14 cellular contexts compared by ENCODE assay signal in the genomic region with DNA sequence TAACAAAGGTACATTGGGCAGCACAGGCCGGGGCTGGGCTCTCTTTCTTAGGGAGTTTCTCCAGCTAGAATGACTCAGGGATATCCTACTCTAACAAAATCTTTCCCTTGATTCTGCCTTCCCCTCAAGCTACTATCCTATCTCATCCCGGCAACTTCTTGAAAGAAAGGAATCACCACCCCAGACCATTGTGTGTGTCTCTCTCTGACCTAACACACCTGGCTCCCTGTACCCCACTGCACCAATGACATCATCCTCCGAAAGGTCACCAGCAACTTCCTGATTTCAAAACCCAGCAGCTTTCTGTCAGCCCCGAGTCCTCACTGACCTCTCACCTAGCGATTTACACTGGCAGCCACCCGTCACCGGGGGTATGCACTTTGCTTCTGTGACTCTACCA.
DNase-seq lines count a peak whose midpoint lies in the region; ATAC-seq and TF ChIP-seq lines count a peak whose summit lies in the region.
"Had no signal": no experiment of that assay in that cellular context is flagged by ENCODE, and none has a peak within 500 bp of the region (broad histone marks: within the 10 kb centered on the region; RNA-seq: fewer than 3 reads in every experiment).

No MANE protein-coding gene starts in this region.

- H2BK120ac ChIP-seq in H9 (ENCODE audit: low read depth, low read length, poor library complexity, severe bottlenecking) = peak overlapping the region; percentile 84

- H2AFZ ChIP-seq in H9 (ENCODE audit: low read length) = no peak overlapping the region

- no peaks in the 10 kb centered on the region for H3K36me3 ChIP-seq in mucosa of descending colon (ENCODE audit: low read depth)
- H3K36me3 ChIP-seq: esophagus muscularis mucosa, prostate gland had no signal

- H4K8ac ChIP-seq in H9 (replicated peaks; ENCODE audit: insufficient read length, low read depth, low read length) = no peak overlapping the region

- no peak overlapping the region for H3K4me2 ChIP-seq in H9 (ENCODE audit: insufficient read depth, insufficient read length, low read length)

- H4K20me1 ChIP-seq in H9 (ENCODE audit: control insufficient read depth, insufficient read depth, insufficient read length) = no peaks in the 10 kb centered on the region

- no peak overlapping the region for H3K4ac ChIP-seq in H9 (ENCODE audit: low read depth, low read length)

- in situ Hi-C loops in Caki2 (cut with HindIII; ENCODE audit: low pct_unique_long_range_greater_than_20kb, low sequenced_read_pairs) = no loop called here

- H3K9me3 Mint-ChIP-seq in H9 (peaks cover 0 to 4% of the 10 kb centered on the region in 2 experiments; a peak in 1 of 5 replicates), WTC11 (peaks cover 14% of the 10 kb centered on the region)
- H3K9me3 Mint-ChIP-seq in activated CD4-positive, alpha-beta T cell treated with anti-CD3 and anti-CD28 coated beads, Interleukin-2, amount 10 ng/mL, durations not matched to agents 7 days and 5 days = peaks cover 5% of the 10 kb centered on the region

- no peak overlapping the region for H2BK15ac ChIP-seq in H9 (ENCODE audit: low read depth, low read length)

- H3K9me3 ChIP-seq in H9 (ENCODE audit: control insufficient read depth, low read depth, low read length) = no peaks in the 10 kb centered on the region
- no peaks in the 10 kb centered on the region for H3K9me3 ChIP-seq in mucosa of descending colon
- H3K9me3 ChIP-seq: esophagus muscularis mucosa, prostate gland had no signal

- no peak overlapping the region for H3K4me3 ChIP-seq in mucosa of descending colon
- H3K4me3 ChIP-seq: esophagus muscularis mucosa, prostate gland had no signal

- H3K27ac ChIP-seq in H9 (ENCODE audit: insufficient read length, low read depth, low read length) = no peak overlapping the region
- H3K27ac ChIP-seq: esophagus muscularis mucosa, prostate gland had no signal

- WGBS in H9 (ENCODE audit: extremely low coverage, insufficient read length, low lambda C conversion rate) = no CpG with 5 or more reads among the region's 7 CpGs

- H3K79me2 ChIP-seq in H9 (ENCODE audit: insufficient read depth, low read length) = no peaks in the 10 kb centered on the region

- no peak overlapping the region for H3K9ac ChIP-seq in H9 (ENCODE audit: extremely low read depth, insufficient read length, low read length)

- H3K27ac Mint-ChIP-seq in H9 (peak overlapping the region in 1 of 3 experiments; percentile 32; a peak in 2 of 7 replicates), WTC11 (no peak overlapping the region)
- H3K27ac Mint-ChIP-seq in activated CD4-positive, alpha-beta T cell treated with anti-CD3 and anti-CD28 coated beads, Interleukin-2, amount 10 ng/mL, durations not matched to agents 7 days and 5 days = no peak overlapping the region
- H3K27ac Mint-ChIP-seq: activated naive CD8-positive, alpha-beta T cell had no signal

- no peak overlapping the region for H3K14ac ChIP-seq in H9 (ENCODE audit: insufficient read depth, low read length)

- ATAC-seq in WTC11 (no peak), mucosa of descending colon (peak; percentile 26), GM21619 (IDR thresholded peaks at IDR 0.05; ENCODE audit: unreplicated experiment) (no peak)

- H3K18ac ChIP-seq in H9 (ENCODE audit: insufficient read length, low read depth, low read length) = no peak overlapping the region

- peaks cover 17 to 29% of the 10 kb centered on the region in 2 experiments for H3K4me1 Mint-ChIP-seq in H9
- H3K4me1 Mint-ChIP-seq in WTC11 = peaks cover 10% of the 10 kb centered on the region; the same call in 1 of the 2 replicates
- H3K4me1 Mint-ChIP-seq in activated CD4-positive, alpha-beta T cell treated with anti-CD3 and anti-CD28 coated beads, Interleukin-2, amount 10 ng/mL, durations not matched to agents 7 days and 5 days = peaks cover 22% of the 10 kb centered on the region

- no peak overlapping the region for H3K56ac ChIP-seq in H9 (ENCODE audit: insufficient read length, low read depth, low read length)

- no peaks in the 10 kb centered on the region for H3K27me3 ChIP-seq in H9 (ENCODE audit: insufficient read depth, low read length)
- H3K27me3 ChIP-seq: esophagus muscularis mucosa had no signal

- H3K4me1 ChIP-seq in H9 (ENCODE audit: insufficient read depth, low read length) (peaks cover 4% of the 10 kb centered on the region; the same call in 1 of the 2 replicates), mucosa of descending colon (ENCODE audit: low read depth) (no peaks in the 10 kb centered on the region)
- H3K4me1 ChIP-seq: esophagus muscularis mucosa, prostate gland had no signal

- H2BK12ac ChIP-seq in H9 (ENCODE audit: insufficient read length, low read depth, low read length) = no peak overlapping the region

- no peak overlapping the region for H3K23ac ChIP-seq in H9 (ENCODE audit: insufficient read length, low read depth, low read length)

- H4K91ac ChIP-seq in H9 (ENCODE audit: insufficient read length, low read depth, low read length) = no peak overlapping the region

- H3K27me3 Mint-ChIP-seq in H9 (ENCODE audit: low read depth) = no peaks in the 10 kb centered on the region
- no peaks in the 10 kb centered on the region for H3K27me3 Mint-ChIP-seq in WTC11 (ENCODE audit: low read depth)
- no peaks in the 10 kb centered on the region for H3K27me3 Mint-ChIP-seq in activated CD4-positive, alpha-beta T cell treated with anti-CD3 and anti-CD28 coated beads, Interleukin-2, amount 10 ng/mL, durations not matched to agents 7 days and 5 days
- H3K27me3 Mint-ChIP-seq: activated naive CD8-positive, alpha-beta T cell had no signal

- H3K4me3 Mint-ChIP-seq in H9 = no peak overlapping the region
- no peak overlapping the region for H3K4me3 Mint-ChIP-seq in WTC11
- H3K4me3 Mint-ChIP-seq in activated CD4-positive, alpha-beta T cell treated with anti-CD3 and anti-CD28 coated beads, Interleukin-2, amount 10 ng/mL, durations not matched to agents 7 days and 5 days = no peak overlapping the region
- H3K4me3 Mint-ChIP-seq: activated naive CD8-positive, alpha-beta T cell had no signal

- DNase-seq in Caki2 (ENCODE audit: low read depth) (peak; percentile 3), H9 (no peak), WTC11 (ENCODE audit: low spot score) (no peak), mucosa of descending colon (no peak), AG08396 (ENCODE audit: low spot score) (no peak), nucleus accumbens (lab: John Stamatoyannopoulos, UW) (no peak)
- no peak for DNase-seq in activated CD4-positive, alpha-beta T cell treated with anti-CD3 and anti-CD28 coated beads, Interleukin-2, amount 10 ng/mL, durations not matched to agents 7 days and 5 days
- DNase-seq: AML-193; stimulated activated CD4-positive, alpha-beta T cell treated with anti-CD3 and anti-CD28 coated beads, Interleukin-1b, Interleukin-23, amount 100 ng/mL, for 48 hours; stimulated activated naive CD4-positive, alpha-beta T cell had no signal

- H3T11ph ChIP-seq in H9 (ENCODE audit: low read length) = no peak overlapping the region

- H2AK5ac ChIP-seq in H9 (ENCODE audit: insufficient read length, low read length) = no peak overlapping the region

- TF ChIP-seq CTCF in H9 (conservative IDR thresholded peaks at IDR 0.05) = no peak
- TF ChIP-seq CTCF in WTC11 (IDR thresholded peaks at IDR 0.05) = no peak
- TF ChIP-seq CTCF in mucosa of descending colon (IDR thresholded peaks at IDR 0.05) = no peak

- POLR2A ChIA-PET in WTC11 (lab: Charles Lee) = no interaction called here
- POLR2A ChIA-PET in activated CD4-positive, alpha-beta T cell treated with anti-CD3 and anti-CD28 coated beads, Interleukin-2, amount 10 ng/mL, durations not matched to agents 7 days and 5 days (lab: Charles Lee) = no interaction called here

- CTCF ChIA-PET in WTC11 (lab: Charles Lee) = no interaction called here
- CTCF ChIA-PET in activated CD4-positive, alpha-beta T cell treated with anti-CD3 and anti-CD28 coated beads, Interleukin-2, amount 10 ng/mL, durations not matched to agents 7 days and 5 days (lab: Charles Lee) = interaction anchor here (0.6 kb wide), 1 partner anchor 516 kb away, joined by 3 read pairs; no protein-coding TSS in a partner anchor

- H3K23me2 ChIP-seq in H9 (ENCODE audit: insufficient read length, low read depth, low read length, poor library complexity, severe bottlenecking) = no peaks in the 10 kb centered on the region

- H4K5ac ChIP-seq in H9 (ENCODE audit: insufficient read length, low read depth, low read length) = peak overlapping the region; percentile 41

- no peaks in the 10 kb centered on the region for H3K79me1 ChIP-seq in H9 (ENCODE audit: insufficient read depth, low read depth, low read length, poor library complexity, severe bottlenecking)

- H2BK20ac ChIP-seq in H9 (ENCODE audit: low read depth, low read length, poor library complexity, severe bottlenecking) = no peak overlapping the region

- H3K36me3 Mint-ChIP-seq in H9 (ENCODE audit: insufficient read depth in 1 of 3, low read depth in 3 of 3) (peaks cover 0 to 6% (median 4%) of the 10 kb centered on the region in 3 experiments; a peak in 2 of 7 replicates), WTC11 (no peaks in the 10 kb centered on the region; the same call in 1 of the 2 replicates)
- peaks cover 5% of the 10 kb centered on the region for H3K36me3 Mint-ChIP-seq in activated CD4-positive, alpha-beta T cell treated with anti-CD3 and anti-CD28 coated beads, Interleukin-2, amount 10 ng/mL, durations not matched to agents 7 days and 5 days (ENCODE audit: low read depth)
- H3K36me3 Mint-ChIP-seq: activated naive CD8-positive, alpha-beta T cell had no signal

- H2BK5ac ChIP-seq in H9 (ENCODE audit: insufficient read length, low read length) = no peak overlapping the region

- intact Hi-C loops in mucosa of descending colon (cut with DNase I, micrococcal nuclease) = no loop called here

TF ChIP-seq in WTC11, 78 proteins besides CTCF, POLR2A, EP300 and RAD21:
- TF ChIP-seq, protein P1, sequence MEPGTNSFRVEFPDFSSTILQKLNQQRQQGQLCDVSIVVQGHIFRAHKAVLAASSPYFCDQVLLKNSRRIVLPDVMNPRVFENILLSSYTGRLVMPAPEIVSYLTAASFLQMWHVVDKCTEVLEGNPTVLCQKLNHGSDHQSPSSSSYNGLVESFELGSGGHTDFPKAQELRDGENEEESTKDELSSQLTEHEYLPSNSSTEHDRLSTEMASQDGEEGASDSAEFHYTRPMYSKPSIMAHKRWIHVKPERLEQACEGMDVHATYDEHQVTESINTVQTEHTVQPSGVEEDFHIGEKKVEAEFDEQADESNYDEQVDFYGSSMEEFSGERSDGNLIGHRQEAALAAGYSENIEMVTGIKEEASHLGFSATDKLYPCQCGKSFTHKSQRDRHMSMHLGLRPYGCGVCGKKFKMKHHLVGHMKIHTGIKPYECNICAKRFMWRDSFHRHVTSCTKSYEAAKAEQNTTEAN (CRISPR knock-in tag; IDR thresholded peaks at IDR 0.05) = no peak
- peak; percentile 59; the same call in 1 of the 2 replicates for TF ChIP-seq GABPB1 (CRISPR knock-in tag; IDR thresholded peaks at IDR 0.05)
